1 cellular context compared by ENCODE assay signal in the genomic region with DNA sequence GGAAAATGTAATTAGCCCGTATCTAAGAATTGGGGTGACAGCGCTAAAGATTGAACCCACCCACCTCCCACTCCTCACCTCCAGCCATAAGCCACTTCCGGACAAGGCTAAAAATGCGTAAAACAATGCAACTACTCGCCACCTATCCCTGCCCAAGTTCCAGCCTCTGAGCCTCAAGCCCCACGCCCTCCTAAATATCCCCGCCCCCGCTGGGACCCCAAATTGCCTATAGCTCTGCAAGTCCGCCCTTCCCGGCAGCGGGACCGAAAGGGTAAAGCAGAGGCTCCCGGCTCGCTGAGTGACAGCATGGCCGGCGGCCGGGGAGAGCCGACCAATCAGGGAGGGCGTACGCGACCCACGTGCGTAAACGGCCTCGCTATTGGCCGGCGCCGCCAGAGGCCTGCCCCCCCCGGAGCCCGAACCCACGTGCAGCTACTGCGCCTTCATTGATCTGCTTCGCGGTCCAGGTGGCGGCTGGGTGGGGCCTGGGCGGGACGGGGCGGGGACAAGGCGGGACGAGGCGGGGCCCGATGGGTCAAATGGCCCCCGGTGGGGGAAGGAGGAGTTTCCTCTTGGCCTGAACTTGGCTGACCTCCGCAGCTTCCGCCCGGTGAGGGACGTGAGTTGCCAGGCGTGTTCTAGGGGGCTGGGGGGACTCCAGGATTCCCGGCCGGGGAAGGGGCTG.
TF ChIP-seq lines count a peak whose summit lies in the region.

Gene TLE6, plus strand, starts transcription at position 564 of the 685 bp plus-strand sequence. CDS start 670 bp downstream, outside the sequence.

TF ChIP-seq in IMR-90, 13 proteins besides CTCF, POLR2A, EP300 and RAD21 (continued from another document):
- TF ChIP-seq USF2 (IDR thresholded peaks at IDR 0.05; ENCODE audit: low read depth, low read length), result peak; percentile 95
- TF ChIP-seq NFE2L2 (IDR thresholded peaks at IDR 0.05; ENCODE audit: low read depth, low read length), result no peak
- TF ChIP-seq FOS (IDR thresholded peaks at IDR 0.05; ENCODE audit: low read depth, low read length), result peak; percentile 52; the same call in 1 of the 2 replicates
- TF ChIP-seq, protein P1, sequence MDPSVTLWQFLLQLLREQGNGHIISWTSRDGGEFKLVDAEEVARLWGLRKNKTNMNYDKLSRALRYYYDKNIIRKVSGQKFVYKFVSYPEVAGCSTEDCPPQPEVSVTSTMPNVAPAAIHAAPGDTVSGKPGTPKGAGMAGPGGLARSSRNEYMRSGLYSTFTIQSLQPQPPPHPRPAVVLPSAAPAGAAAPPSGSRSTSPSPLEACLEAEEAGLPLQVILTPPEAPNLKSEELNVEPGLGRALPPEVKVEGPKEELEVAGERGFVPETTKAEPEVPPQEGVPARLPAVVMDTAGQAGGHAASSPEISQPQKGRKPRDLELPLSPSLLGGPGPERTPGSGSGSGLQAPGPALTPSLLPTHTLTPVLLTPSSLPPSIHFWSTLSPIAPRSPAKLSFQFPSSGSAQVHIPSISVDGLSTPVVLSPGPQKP (IDR thresholded peaks at IDR 0.05; ENCODE audit: borderline replicate concordance, low read depth, low read length), result no peak
